In genomic region chr7:42700376-42701327, GRCh38 we compare ENCODE assay signal across 17 cellular contexts.
DNase-seq lines count a peak whose midpoint lies in the region; ATAC-seq and TF ChIP-seq lines count a peak whose summit lies in the region.
"Had no signal": no experiment of that assay in that cellular context is flagged by ENCODE, and none has a peak within 500 bp of the region (broad histone marks: within the 10 kb centered on the region; RNA-seq: fewer than 3 reads in every experiment).

No MANE protein-coding gene starts in this region.

- H4K8ac ChIP-seq in mesenchymal stem cell (ENCODE audit: low read length): no peak overlapping the region

- H2BK12ac ChIP-seq in mesenchymal stem cell (ENCODE audit: low read length in 2 of 2): no peak overlapping the region

- H3K9me3 ChIP-seq in liver (ENCODE audit: control insufficient read depth in 4 of 4, low read length in 3 of 4): no peaks in the 10 kb centered on the region
- H3K9me3 ChIP-seq in right lobe of liver: no peaks in the 10 kb centered on the region
- H3K9me3 ChIP-seq in mesenchymal stem cell (ENCODE audit: control insufficient read depth, low read length): no peaks in the 10 kb centered on the region
- no peaks in the 10 kb centered on the region for H3K9me3 ChIP-seq in thyroid gland
- H3K9me3 ChIP-seq: A549 had no signal

- H2BK15ac ChIP-seq in mesenchymal stem cell (ENCODE audit: low read depth, poor library complexity, severe bottlenecking): no peak overlapping the region

- no peak overlapping the region for H2BK5ac ChIP-seq in mesenchymal stem cell (ENCODE audit: low read depth, low read length, poor library complexity, severe bottlenecking)

- H3K4ac ChIP-seq in mesenchymal stem cell (ENCODE audit: low read depth in 1 of 2, low read length in 2 of 2): no peak overlapping the region

- no peak overlapping the region for H3K27ac ChIP-seq in liver (ENCODE audit: low read depth in 1 of 2, low read length in 2 of 2)
- H3K27ac ChIP-seq in right lobe of liver: no peak overlapping the region
- H3K27ac ChIP-seq in mesenchymal stem cell (ENCODE audit: low read length, poor library complexity, severe bottlenecking): no peak overlapping the region
- H3K27ac ChIP-seq in thyroid gland: no peak overlapping the region
- H3K27ac ChIP-seq: A549 had no signal

- intact Hi-C loops in right lobe of liver (cut with DNase I) (no loop called here), thyroid gland (cut with DNase I) (no loop called here)

- TF ChIP-seq CTCF in liver (IDR thresholded peaks at IDR 0.05; ENCODE audit: low read depth, low read length, missing input control) (no peak), right lobe of liver (IDR thresholded peaks at IDR 0.05) (no peak), epithelial cell of proximal tubule (conservative IDR thresholded peaks at IDR 0.05; ENCODE audit: low read depth, low read length) (peak; percentile 4), thyroid gland (IDR thresholded peaks at IDR 0.05) (no peak)

- no peak overlapping the region for H4K91ac ChIP-seq in mesenchymal stem cell (ENCODE audit: low read length)

- TF ChIP-seq POLR2A in right lobe of liver (IDR thresholded peaks at IDR 0.05): no peak
- TF ChIP-seq POLR2A in thyroid gland (IDR thresholded peaks at IDR 0.05): no peak

- WGBS in liver: 70% methylated on average over 7 of the region's 7 CpGs
- WGBS in right lobe of liver (ENCODE audit: insufficient coverage, low coverage, low lambda C conversion rate, missing lambda C conversion rate): 68% methylated on average over 6 of the region's 7 CpGs
- 87% methylated on average over 5 of the region's 7 CpGs for WGBS in mesenchymal stem cell
- WGBS in thyroid gland, 2 donors: 79% methylated on average over 7 of the region's 7 CpGs

- no peaks in the 10 kb centered on the region for H3K79me1 ChIP-seq in mesenchymal stem cell (replicated peaks; ENCODE audit: low read length, poor library complexity, severe bottlenecking)

- H3K36me3 ChIP-seq in liver (ENCODE audit: control insufficient read depth in 4 of 4, insufficient read depth in 3 of 4, low read depth in 1 of 4, low read length in 3 of 4) (no peaks in the 10 kb centered on the region), right lobe of liver (no peaks in the 10 kb centered on the region), mesenchymal stem cell (ENCODE audit: control insufficient read depth in 1 of 2, insufficient read depth in 2 of 2, low read depth in 1 of 2, low read length in 2 of 2) (no peaks in the 10 kb centered on the region), thyroid gland (no peaks in the 10 kb centered on the region)

- H3K23ac ChIP-seq in mesenchymal stem cell (ENCODE audit: low read length in 2 of 2): no peak overlapping the region

- H3K4me3 ChIP-seq in liver (ENCODE audit: low read depth in 1 of 3, low read length in 3 of 3) (no peak overlapping the region), right lobe of liver (no peak overlapping the region), epithelial cell of proximal tubule (ENCODE audit: low read depth, low read length) (no peak overlapping the region), mesenchymal stem cell (ENCODE audit: insufficient read depth in 1 of 2, low read depth in 1 of 2, low read length in 2 of 2) (no peak overlapping the region), thyroid gland (replicated peaks in 1 of 3) (no peak overlapping the region)
- H3K4me3 ChIP-seq: A549, lung had no signal

- ATAC-seq in right lobe of liver (no peak), GM18511 (IDR thresholded peaks at IDR 0.05; ENCODE audit: unreplicated experiment) (no peak)
- no peak for ATAC-seq in stimulated activated naive CD8-positive, alpha-beta T cell treated with anti-CD3 and anti-CD28 coated beads, Interleukin-15, Interleukin-2, amounts not matched to agents 100 U/mL and 50 U/mL, for 24 hours
- ATAC-seq: A549; natural killer cell; stimulated activated memory B cell treated with anti-CD40 and anti-IgM and Interleukin-4, amounts not matched to agents 10 μg/mL and 1 μg/mL and 100 μg/mL, for 72 hours had no signal

- no peak for DNase-seq in right lobe of liver
- no peak for DNase-seq in epithelial cell of proximal tubule (ENCODE audit: low read depth)
- peak; percentile 15 for DNase-seq in mesenchymal stem cell
- no peak for DNase-seq in NCI-H1048 (lab: John Stamatoyannopoulos, UW)
- no peak for DNase-seq in thyroid gland
- DNase-seq in stimulated activated naive CD8-positive, alpha-beta T cell treated with anti-CD3 and anti-CD28 coated beads, Interleukin-15, Interleukin-2, amounts not matched to agents 100 U/mL and 50 U/mL, for 24 hours: no peak
- DNase-seq: COR-L47, glutamatergic neuron, natural killer cell, NCI-H187 treated with DMSO at 0.1 percent for 48 hours, NCI-H446 treated with DMSO at 0.1 percent for 48 hours, T-helper 9 cell had no signal

- H3K27me3 ChIP-seq in liver (ENCODE audit: control insufficient read depth in 4 of 4, insufficient read depth in 4 of 4, low read length in 3 of 4) (peaks cover 0 to 2% (median 0%) of the 10 kb centered on the region in 4 donors), right lobe of liver (no peaks in the 10 kb centered on the region), mesenchymal stem cell (ENCODE audit: control insufficient read depth in 1 of 2, insufficient read depth in 1 of 2, low read length in 2 of 2) (peaks cover 0 to 8% of the 10 kb centered on the region in 2 experiments), thyroid gland (no peaks in the 10 kb centered on the region)

- no peak overlapping the region for H3K4me2 ChIP-seq in mesenchymal stem cell (ENCODE audit: low read length, poor library complexity, severe bottlenecking)
- H3K4me2 ChIP-seq: A549 had no signal

- H3K4me1 ChIP-seq in liver (ENCODE audit: control insufficient read depth in 4 of 4, insufficient read depth in 4 of 4, low read length in 3 of 4) (no peaks in the 10 kb centered on the region), right lobe of liver (no peaks in the 10 kb centered on the region), mesenchymal stem cell (ENCODE audit: control insufficient read depth, insufficient read depth, low read depth, low read length) (no peaks in the 10 kb centered on the region), thyroid gland (no peaks in the 10 kb centered on the region)
- H3K4me1 ChIP-seq: A549 had no signal

- TF ChIP-seq RAD21 in liver (IDR thresholded peaks at IDR 0.05): peak in 1 of 2 donors; percentile 6

- no peak overlapping the region for H3K18ac ChIP-seq in mesenchymal stem cell (ENCODE audit: low read depth in 1 of 2, low read length in 2 of 2)

- H2BK120ac ChIP-seq in mesenchymal stem cell (ENCODE audit: low read depth, low read length): no peak overlapping the region

- no peak overlapping the region for H2AK5ac ChIP-seq in mesenchymal stem cell (ENCODE audit: low read length, severe bottlenecking)

- H3K9ac ChIP-seq in liver (ENCODE audit: low read depth in 1 of 2, low read length in 2 of 2) (no peak overlapping the region), mesenchymal stem cell (ENCODE audit: low read length) (peak overlapping the region; percentile 18)

- no peak overlapping the region for H2AFZ ChIP-seq in mesenchymal stem cell (ENCODE audit: low read depth, low read length)

- no peak overlapping the region for H3K14ac ChIP-seq in mesenchymal stem cell (ENCODE audit: low read length in 2 of 2)

TF ChIP-seq in liver, 16 proteins besides CTCF, POLR2A, EP300 and RAD21:
- TF ChIP-seq NR2F2 (IDR thresholded peaks at IDR 0.05) (peak; percentile 24), YY1 (IDR thresholded peaks at IDR 0.05) (no peak)
